In the genomic region with DNA sequence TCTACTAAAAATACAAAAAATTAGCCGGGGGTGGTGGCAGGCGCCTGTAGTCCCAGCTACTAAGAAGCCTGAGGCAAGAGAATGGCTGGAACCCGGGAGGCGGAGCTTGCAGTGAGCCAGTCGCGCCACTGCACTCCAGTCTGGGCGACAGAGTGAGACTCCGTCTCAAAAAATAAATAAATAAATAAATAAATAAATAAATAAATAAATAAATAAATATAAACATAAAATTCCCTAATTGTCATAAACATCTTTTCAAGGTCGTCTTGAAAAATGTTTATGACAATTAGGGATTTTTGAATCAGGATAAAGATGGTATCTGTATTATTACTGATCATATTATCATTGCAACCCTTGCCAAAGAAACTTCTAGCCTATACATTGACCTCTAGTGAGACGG, we compare ENCODE assay signal across 4 cellular contexts. TPM values are rescaled to one million over a fixed set of nuclear protein-coding genes. Genes with fewer than 3 reads are reported as not detected.
"Had no signal": no experiment of that assay in that cellular context is flagged by ENCODE, and none has a peak within 500 bp of the region (broad histone marks: within the 10 kb centered on the region; RNA-seq: fewer than 3 reads in every experiment).

No MANE protein-coding gene starts in this region.

RNA-seq across cellular contexts. Expression of gene MID2, which starts 15.6 kb away (rescaled TPM):
- polyA plus RNA-seq: K562 had no signal

RNA-seq across cellular contexts. Expression of gene NCBP2L, which starts 32.5 kb away (rescaled TPM):
- polyA plus RNA-seq: HepG2, IgD-negative memory B cell, IMR-90, K562 had no signal
